ENCODE assay signal across 21 cellular contexts in the genomic region with DNA sequence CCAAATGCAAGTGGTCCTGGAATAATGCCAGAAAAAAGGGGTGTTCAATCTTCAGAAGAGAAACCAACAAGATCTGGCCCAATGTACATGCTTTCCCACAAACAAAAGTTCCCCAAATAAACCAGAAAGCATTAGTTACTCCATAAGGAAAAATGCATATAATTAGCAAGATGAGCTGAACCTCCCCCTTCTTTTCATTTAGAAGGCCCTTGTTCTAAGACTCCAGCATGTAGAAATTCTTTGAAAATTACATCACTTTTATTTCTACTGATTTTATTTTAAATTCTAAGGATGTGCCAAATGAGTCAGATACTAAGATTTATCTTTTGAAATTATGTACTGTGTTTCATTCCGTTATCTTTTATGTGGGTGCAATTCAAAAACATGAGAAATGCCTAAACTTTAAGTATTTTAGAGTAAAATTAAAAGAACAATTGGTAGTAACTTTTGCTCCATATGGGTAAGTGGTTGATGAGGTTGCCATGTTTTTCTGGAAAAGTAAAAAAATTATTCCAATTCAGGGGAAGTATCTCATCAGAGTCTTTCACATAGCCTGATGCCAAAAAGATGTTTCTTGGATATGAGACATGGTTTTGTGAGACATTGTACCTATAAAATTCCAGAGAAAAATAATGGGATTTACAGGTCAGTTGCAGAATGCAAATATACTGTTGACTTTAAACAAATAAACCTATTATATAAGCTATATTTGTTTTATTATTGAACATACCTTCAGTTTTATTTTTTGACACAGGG.
DNase-seq lines count a peak whose midpoint lies in the region; ATAC-seq, FAIRE-seq and TF ChIP-seq lines count a peak whose summit lies in the region.
"Had no signal": no experiment of that assay in that cellular context is flagged by ENCODE, and none has a peak within 500 bp of the region (broad histone marks: within the 10 kb centered on the region; RNA-seq: fewer than 3 reads in every experiment).

No MANE protein-coding gene starts in this region.

- no peak for TF ChIP-seq CTCF in omental fat pad (IDR thresholded peaks at IDR 0.05)

- peak; percentile 58 for FAIRE-seq in endometrium (lab: Jason Lieb, UNC)
- FAIRE-seq: D721Med had no signal

- peak; percentile 20 for DNase-seq in DMS 273 (lab: John Stamatoyannopoulos, UW; ENCODE audit: unreplicated experiment)
- no peak for DNase-seq in DMS 273 treated with DMSO at 0.1 percent for 48 hours (lab: John Stamatoyannopoulos, UW)
- DNase-seq in NCI-H69 (lab: John Stamatoyannopoulos, UW), result peak; percentile 21
- no peak for DNase-seq in omental fat pad (ENCODE audit: low spot score)
- DNase-seq in mucosa of gallbladder (ENCODE audit: low spot score), result no peak
- DNase-seq in NCI-H1694 (lab: John Stamatoyannopoulos, UW), result no peak
- DNase-seq: activated CD4-positive, CD25-positive, alpha-beta regulatory T cell; activated CD8-positive, alpha-beta T cell treated with anti-CD3 and anti-CD28 coated beads, Interleukin-2, amount 10 ng/mL, durations not matched to agents 7 days and 5 days; activated T-cell treated with anti-CD3 and anti-CD28 coated beads, Interleukin-2, amount 50 U/mL, for 4 hours; C1 segment of cervical spinal cord; dorsolateral prefrontal cortex; left colon; midbrain; MM.1S; NCI-H2029; NCI-H510A treated with DMSO at 0.1 percent for 48 hours; SJCRH30 had no signal

- ATAC-seq in omental fat pad (ENCODE audit: low FRiP score), result peak; percentile 94
- ATAC-seq in GM18858 (IDR thresholded peaks at IDR 0.05; ENCODE audit: unreplicated experiment), result no peak
- ATAC-seq: activated CD8-positive, alpha-beta T cell treated with anti-CD3 and anti-CD28 coated beads, Interleukin-2, amount 10 ng/mL, durations not matched to agents 7 days and 5 days; activated naive CD4-positive, alpha-beta T cell treated with anti-CD3 and anti-CD28 coated beads, Interleukin-2, amount 50 U/mL, for 72 hours; activated T-cell treated with anti-CD3 and anti-CD28 coated beads, Interleukin-2, amount 50 U/mL, for 4 hours; left colon had no signal

Comparison
In these comparisons a context has a peak if more than half of its experiments do, and no peak if none do; other contexts are left out.
1. DNase-seq: peak in DMS 273 (single experiment) and NCI-H69 (single experiment); none in DMS 273 treated with DMSO at 0.1 percent for 48 hours (single experiment), omental fat pad (single experiment), mucosa of gallbladder (single experiment) and NCI-H1694 (single experiment).